In the genomic region with DNA sequence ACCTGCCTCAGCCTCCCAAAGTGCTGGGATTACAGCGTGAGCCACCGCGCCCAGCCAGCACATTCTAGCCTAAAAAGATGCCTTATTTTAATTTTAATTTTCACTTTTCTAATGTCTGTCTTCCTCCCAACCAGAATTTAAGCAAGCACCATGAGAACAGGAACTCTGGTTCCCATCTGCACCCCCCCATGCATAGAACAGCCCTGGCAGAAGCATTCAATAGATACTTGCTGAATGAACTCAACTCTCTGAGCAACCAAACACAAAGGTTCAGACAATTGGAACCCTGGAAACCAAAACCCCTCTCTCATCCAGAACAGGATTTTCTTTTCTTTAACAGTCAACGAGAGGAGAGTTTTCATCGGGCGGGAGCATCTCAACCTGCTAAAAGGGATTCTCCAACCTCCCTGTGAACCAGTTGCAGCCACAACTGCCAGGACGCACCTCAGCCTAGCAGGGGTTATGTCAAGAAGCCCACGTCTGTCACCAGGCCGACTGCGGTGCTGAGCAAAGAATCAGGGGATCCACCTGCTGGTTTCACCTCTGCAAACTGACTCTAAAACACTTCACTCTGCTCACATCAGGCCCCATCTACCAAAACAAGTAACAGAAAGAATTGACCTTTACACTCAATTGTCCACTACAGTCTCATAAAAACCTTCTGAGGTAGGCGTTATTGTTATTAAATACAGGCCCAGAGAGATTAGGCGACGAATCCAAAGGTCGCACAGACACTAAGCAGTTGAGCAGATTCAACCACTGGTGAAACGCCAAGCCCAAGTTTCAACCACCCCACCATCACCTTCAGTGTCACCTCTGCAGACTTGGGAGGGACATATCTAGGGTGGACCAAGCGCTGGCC, we compare ENCODE assay signal across 8 cellular contexts. TPM values are rescaled to one million over a fixed set of nuclear protein-coding genes. Genes with fewer than 3 reads are reported as not detected.
DNase-seq lines count a peak whose midpoint lies in the region; ATAC-seq, FAIRE-seq and TF ChIP-seq lines count a peak whose summit lies in the region.

No MANE protein-coding gene starts in this region.

- peaks cover 40% of the 10 kb centered on the region for H3K79me2 ChIP-seq in keratinocyte (ENCODE audit: control insufficient read depth, insufficient read depth, low read length)

- H3K9me1 ChIP-seq in keratinocyte (ENCODE audit: control insufficient read depth, extremely low read depth, insufficient read depth, low read length) = peaks cover 4% of the 10 kb centered on the region

- 50% methylated on average over 16 of the region's 16 CpGs for WGBS in suprapubic skin

- peak overlapping the region; percentile 84 for H3K4me2 ChIP-seq in keratinocyte (ENCODE audit: control insufficient read depth, extremely low read depth, insufficient read depth, low read depth, low read length)

- peak overlapping the region; percentile 77 for H3K4me3 Mint-ChIP-seq in activated CD4-positive, alpha-beta memory T cell treated with anti-CD3 and anti-CD28 coated beads, Interleukin-2, amount 10 ng/mL, durations not matched to agents 7 days and 5 days

- H4K20me1 ChIP-seq in keratinocyte (ENCODE audit: control insufficient read depth, extremely low read depth, insufficient read depth, low read length) = peaks cover 3% of the 10 kb centered on the region

- H3K27ac ChIP-seq in keratinocyte (ENCODE audit: control insufficient read depth, insufficient read depth, low read length) (no peak overlapping the region), suprapubic skin (no peak overlapping the region)

- TF ChIP-seq CTCF in keratinocyte (optimal IDR thresholded peaks at IDR 0.05 in 1 of 3, IDR thresholded peaks at IDR 0.05 in 1 of 3, conservative IDR thresholded peaks at IDR 0.05 in 1 of 3; ENCODE audit: extremely low read depth in 1 of 3, insufficient read depth in 2 of 3, low read length in 3 of 3) (no peak), suprapubic skin (IDR thresholded peaks at IDR 0.05) (no peak)

- no peaks in the 10 kb centered on the region for H3K9me3 Mint-ChIP-seq in activated CD4-positive, alpha-beta memory T cell treated with anti-CD3 and anti-CD28 coated beads, Interleukin-2, amount 10 ng/mL, durations not matched to agents 7 days and 5 days

- peaks cover 41% of the 10 kb centered on the region for H3K36me3 Mint-ChIP-seq in activated CD4-positive, alpha-beta memory T cell treated with anti-CD3 and anti-CD28 coated beads, Interleukin-2, amount 10 ng/mL, durations not matched to agents 7 days and 5 days (ENCODE audit: low read depth)

- TF ChIP-seq EP300 in suprapubic skin (IDR thresholded peaks at IDR 0.05) = no peak

- H2AFZ ChIP-seq in keratinocyte (ENCODE audit: control insufficient read depth, low read length) = no peak overlapping the region

- dilution Hi-C loops in keratinocyte (cut with MboI; ENCODE audit: extremely low pct_ligation_motif_present, low sequenced_read_pairs) = no loop called here

- no peak for ATAC-seq in GM21717 (IDR thresholded peaks at IDR 0.05; ENCODE audit: unreplicated experiment)

- no peaks in the 10 kb centered on the region for H3K27me3 ChIP-seq in keratinocyte (ENCODE audit: control insufficient read depth, extremely low read depth, insufficient read depth, low read length)
- no peaks in the 10 kb centered on the region for H3K27me3 ChIP-seq in suprapubic skin

- peak overlapping the region; percentile 49 to 81 (median 56) for H3K4me3 ChIP-seq in keratinocyte (ENCODE audit: control insufficient read depth in 2 of 3, extremely low read depth in 1 of 3, insufficient read depth in 2 of 3, low read depth in 1 of 3, low read length in 3 of 3)
- H3K4me3 ChIP-seq in suprapubic skin = peak overlapping the region; percentile 77

- no peaks in the 10 kb centered on the region for H3K9me3 ChIP-seq in keratinocyte (ENCODE audit: control insufficient read depth, low read depth, low read length)
- no peaks in the 10 kb centered on the region for H3K9me3 ChIP-seq in suprapubic skin

- DNase-seq in activated CD4-positive, alpha-beta T cell treated with anti-CD3 and anti-CD28 coated beads for 48 hours = peak; percentile 41
- no peak for DNase-seq in activated CD4-positive, alpha-beta T cell treated with anti-CD3 and anti-CD28 coated beads, Interleukin-2, amount 50 U/mL, for 1 hour
- no peak for DNase-seq in activated CD4-positive, alpha-beta memory T cell treated with anti-CD3 and anti-CD28 coated beads, Interleukin-2, amount 10 ng/mL, durations not matched to agents 7 days and 5 days
- no peak for DNase-seq in keratinocyte (ENCODE audit: low read depth, low spot score)
- DNase-seq in suprapubic skin (ENCODE audit: low spot score in 2 of 2) = no peak
- DNase-seq in stimulated activated CD4-positive, alpha-beta T cell treated with anti-CD3 and anti-CD28 coated beads, Interleukin-4, amount 100 ng/mL, for 4 hours = no peak
- DNase-seq in RCC 7860 (ENCODE audit: low spot score) = no peak

- POLR2A ChIA-PET in activated CD4-positive, alpha-beta memory T cell treated with anti-CD3 and anti-CD28 coated beads, Interleukin-2, amount 10 ng/mL, durations not matched to agents 7 days and 5 days (lab: Charles Lee) = interaction anchor here (1.9 to 7.6 kb wide), 3 partner anchors 10 to 15 kb away, joined by 11 to 166 read pairs (median 143); no protein-coding TSS in a partner anchor

- CTCF ChIA-PET in activated CD4-positive, alpha-beta memory T cell treated with anti-CD3 and anti-CD28 coated beads, Interleukin-2, amount 10 ng/mL, durations not matched to agents 7 days and 5 days (lab: Charles Lee) = no interaction called here

- no peaks in the 10 kb centered on the region for H3K27me3 Mint-ChIP-seq in activated CD4-positive, alpha-beta memory T cell treated with anti-CD3 and anti-CD28 coated beads, Interleukin-2, amount 10 ng/mL, durations not matched to agents 7 days and 5 days

- H3K9ac ChIP-seq in keratinocyte (ENCODE audit: control insufficient read depth, extremely low read depth, insufficient read depth, low read length) = peak overlapping the region; percentile 53

- TF ChIP-seq POLR2A in suprapubic skin (IDR thresholded peaks at IDR 0.05) = no peak

- H3K4me1 Mint-ChIP-seq in activated CD4-positive, alpha-beta memory T cell treated with anti-CD3 and anti-CD28 coated beads, Interleukin-2, amount 10 ng/mL, durations not matched to agents 7 days and 5 days = peaks cover 44% of the 10 kb centered on the region

- H3K4me1 ChIP-seq in keratinocyte (ENCODE audit: control insufficient read depth, extremely low read depth, insufficient read depth, low read length) = peaks cover 17% of the 10 kb centered on the region
- peaks cover 84% of the 10 kb centered on the region for H3K4me1 ChIP-seq in suprapubic skin

- H3K27ac Mint-ChIP-seq in activated CD4-positive, alpha-beta memory T cell treated with anti-CD3 and anti-CD28 coated beads, Interleukin-2, amount 10 ng/mL, durations not matched to agents 7 days and 5 days = peak overlapping the region; percentile 16

- FAIRE-seq in keratinocyte (lab: Jason Lieb, UNC) = no peak
- no peak for FAIRE-seq in RCC 7860 (lab: Jason Lieb, UNC)

- peaks cover 16 to 17% of the 10 kb centered on the region in 2 experiments for H3K36me3 ChIP-seq in keratinocyte (ENCODE audit: control insufficient read depth in 2 of 2, extremely low read depth in 1 of 2, insufficient read depth in 2 of 2, low read length in 2 of 2)
- H3K36me3 ChIP-seq in suprapubic skin = peaks cover 34% of the 10 kb centered on the region

RNA-seq across cellular contexts. Expression of gene KIAA2013, which starts 1.7 kb away (rescaled TPM):
- 10 to 100 TPM; 41.5 to 41.9 TPM for total RNA-seq in activated CD4-positive, alpha-beta memory T cell treated with anti-CD3 and anti-CD28 coated beads, Interleukin-2, amount 10 ng/mL, durations not matched to agents 7 days and 5 days
- 26.7 to 51.9 TPM (median 31.1 TPM) in 3 replicates for polyA plus RNA-seq in keratinocyte
- polyA plus RNA-seq in keratinocyte (2011; ENCODE audit: low read depth) = 6.4 TPM
- polyA plus RNA-seq in keratinocyte (2011; cell fraction: cytosol; rRNA removed) = 22.1 and 39.3 TPM in 2 replicates
- polyA plus RNA-seq in keratinocyte (2011; cell fraction: nucleus; rRNA removed) = 44.4 and 60.1 TPM in 2 replicates
- 24.0 and 28.6 TPM in 2 replicates for polyA plus RNA-seq in keratinocyte (2012; ENCODE audit: low replicate concordance)
- 28.2 to 45.5 TPM (median 41.5 TPM) in 3 replicates for polyA minus RNA-seq in keratinocyte
- polyA minus RNA-seq in keratinocyte (2011; cell fraction: cytosol; rRNA and poly(A)+ RNA removed) = 71.7 TPM
- 37.6 and 46.2 TPM in 2 replicates for polyA minus RNA-seq in keratinocyte (2011; cell fraction: nucleus; rRNA and poly(A)+ RNA removed)
- total RNA-seq in suprapubic skin = 10 to 100 TPM; 59.5 to 98.4 (median 78.8) TPM

RNA-seq across cellular contexts. Expression of gene PLOD1, which starts 10.0 kb away (rescaled TPM):
- total RNA-seq in activated CD4-positive, alpha-beta memory T cell treated with anti-CD3 and anti-CD28 coated beads, Interleukin-2, amount 10 ng/mL, durations not matched to agents 7 days and 5 days = 10 to 100 TPM; 15.7 to 16.5 TPM
- 63.6 to 91.9 TPM (median 88.4 TPM) in 3 replicates for polyA plus RNA-seq in keratinocyte
- 10.6 TPM for polyA plus RNA-seq in keratinocyte (2011; ENCODE audit: low read depth)
- 32.3 and 52.5 TPM in 2 replicates for polyA plus RNA-seq in keratinocyte (2011; cell fraction: cytosol; rRNA removed)
- 112 and 138 TPM in 2 replicates for polyA plus RNA-seq in keratinocyte (2011; cell fraction: nucleus; rRNA removed)
- 17.2 and 88.4 TPM in 2 replicates for polyA plus RNA-seq in keratinocyte (2012; ENCODE audit: low replicate concordance)
- polyA minus RNA-seq in keratinocyte = 77.4 to 137 TPM (median 96.6 TPM) in 3 replicates
- 110 TPM for polyA minus RNA-seq in keratinocyte (2011; cell fraction: cytosol; rRNA and poly(A)+ RNA removed)
- polyA minus RNA-seq in keratinocyte (2011; cell fraction: nucleus; rRNA and poly(A)+ RNA removed) = 192 and 207 TPM in 2 replicates
- 10 to 100 TPM; 26.7 to 47.6 (median 37.7) TPM for total RNA-seq in suprapubic skin

RNA-seq across cellular contexts. Expression of gene MFN2, which starts 55.7 kb away (rescaled TPM):
- total RNA-seq in activated CD4-positive, alpha-beta memory T cell treated with anti-CD3 and anti-CD28 coated beads, Interleukin-2, amount 10 ng/mL, durations not matched to agents 7 days and 5 days = 10 to 100 TPM; 51.4 to 52.1 TPM
- 85.4 to 102 TPM (median 94.3 TPM) in 3 replicates for polyA plus RNA-seq in keratinocyte
- polyA plus RNA-seq in keratinocyte (2011; ENCODE audit: low read depth) = 44.3 TPM
- polyA plus RNA-seq in keratinocyte (2011; cell fraction: cytosol; rRNA removed) = 69.6 and 77.6 TPM in 2 replicates
- 125 and 133 TPM in 2 replicates for polyA plus RNA-seq in keratinocyte (2011; cell fraction: nucleus; rRNA removed)
- 60.7 and 121 TPM in 2 replicates for polyA plus RNA-seq in keratinocyte (2012; ENCODE audit: low replicate concordance)
- polyA minus RNA-seq in keratinocyte = 118 to 135 TPM (median 122 TPM) in 3 replicates
- 69.6 TPM for polyA minus RNA-seq in keratinocyte (2011; cell fraction: cytosol; rRNA and poly(A)+ RNA removed)
- polyA minus RNA-seq in keratinocyte (2011; cell fraction: nucleus; rRNA and poly(A)+ RNA removed) = 60.4 and 91.8 TPM in 2 replicates
- 100 to 1,000 TPM; 106 to 146 (median 124) TPM for total RNA-seq in suprapubic skin
